In genomic region chr2:231957913-231958763, GRCh38 we compare ENCODE assay signal across 1 cellular context.
TF ChIP-seq lines count a peak whose summit lies in the region.

No MANE protein-coding gene starts in this region.

TF ChIP-seq in HepG2, 621 proteins besides CTCF, POLR2A, EP300 and RAD21 (continued from another document):
- TF ChIP-seq REST (IDR thresholded peaks at IDR 0.05; ENCODE audit: borderline replicate concordance in 1 of 2, low read depth in 1 of 2, low read length in 2 of 2) (0 out of 4 replicates have a peak, but pooled peaks of 1 of the 2 experiments have one; percentile 66), ARHGAP35 (CRISPR knock-in tag; IDR thresholded peaks at IDR 0.05; ENCODE audit: borderline replicate concordance) (no peak), CHD4 (IDR thresholded peaks at IDR 0.05; ENCODE audit: borderline replicate concordance, low read length) (no peak), ZSCAN29 (CRISPR knock-in tag; conservative IDR thresholded peaks at IDR 0.05) (no peak), SNAI1 (CRISPR knock-in tag; IDR thresholded peaks at IDR 0.05; ENCODE audit: borderline replicate concordance) (no peak), ZNF33A (CRISPR knock-in tag; IDR thresholded peaks at IDR 0.05; ENCODE audit: borderline replicate concordance) (no peak; the same call in 1 of the 2 replicates), ZNF354B (CRISPR knock-in tag; IDR thresholded peaks at IDR 0.05) (no peak), SOX13 (IDR thresholded peaks at IDR 0.05) (no peak), SOX13 (CRISPR knock-in tag; conservative IDR thresholded peaks at IDR 0.05 in 1 of 2, IDR thresholded peaks at IDR 0.05 in 1 of 2) (peak in 1 of 2 experiments; percentile 74; a peak in 2 of 4 replicates), ZNF484 (CRISPR knock-in tag; IDR thresholded peaks at IDR 0.05; ENCODE audit: borderline replicate concordance, low read depth) (no peak), TEF (CRISPR knock-in tag; IDR thresholded peaks at IDR 0.05) (no peak), HOXA3 (CRISPR knock-in tag; IDR thresholded peaks at IDR 0.05) (no peak; the same call in 1 of the 2 replicates), ZFP1 (CRISPR knock-in tag; IDR thresholded peaks at IDR 0.05) (0 out of 2 replicates have a peak, but pooled peaks have one; percentile 35), GPN1 (CRISPR knock-in tag; IDR thresholded peaks at IDR 0.05; ENCODE audit: borderline replicate concordance) (no peak), ZNF337 (CRISPR knock-in tag; IDR thresholded peaks at IDR 0.05; ENCODE audit: borderline replicate concordance, low read depth) (no peak), NR1H2 (CRISPR knock-in tag; IDR thresholded peaks at IDR 0.05; ENCODE audit: borderline replicate concordance, low read depth) (no peak), ATF7-NPFF (CRISPR knock-in tag; IDR thresholded peaks at IDR 0.05; ENCODE audit: low read depth) (no peak), GMEB1 (CRISPR knock-in tag; IDR thresholded peaks at IDR 0.05; ENCODE audit: borderline replicate concordance) (no peak), SRSF4 (IDR thresholded peaks at IDR 0.05; ENCODE audit: low read depth, low read length, poor library complexity, severe bottlenecking) (no peak), JARID2 (CRISPR knock-in tag; IDR thresholded peaks at IDR 0.05; ENCODE audit: insufficient replicate concordance) (no peak), SRSF9 (IDR thresholded peaks at IDR 0.05; ENCODE audit: borderline replicate concordance, insufficient read depth, low read depth, low read length, poor library complexity, severe bottlenecking) (no peak), TFE3 (CRISPR knock-in tag; IDR thresholded peaks at IDR 0.05) (no peak), ZNF569 (CRISPR knock-in tag; IDR thresholded peaks at IDR 0.05; ENCODE audit: borderline replicate concordance) (no peak), KMT2A (CRISPR knock-in tag; IDR thresholded peaks at IDR 0.05) (peak; percentile 41; the same call in 1 of the 2 replicates), ZNF737 (CRISPR knock-in tag; IDR thresholded peaks at IDR 0.05; ENCODE audit: borderline replicate concordance) (no peak), ZBED4 (CRISPR knock-in tag; IDR thresholded peaks at IDR 0.05; ENCODE audit: borderline replicate concordance) (no peak), HDAC1 (CRISPR knock-in tag; IDR thresholded peaks at IDR 0.05) (peak; percentile 80), ELF3 (CRISPR knock-in tag; IDR thresholded peaks at IDR 0.05) (0 out of 2 replicates have a peak, but pooled peaks have one; percentile 25), ZSCAN22 (CRISPR knock-in tag; IDR thresholded peaks at IDR 0.05) (no peak), CCDC6 (CRISPR knock-in tag; IDR thresholded peaks at IDR 0.05) (no peak; the same call in 1 of the 2 replicates), YY1 (IDR thresholded peaks at IDR 0.05; ENCODE audit: insufficient read depth, insufficient replicate concordance, low read depth, low read length) (no peak)
- TF ChIP-seq, protein P1, sequence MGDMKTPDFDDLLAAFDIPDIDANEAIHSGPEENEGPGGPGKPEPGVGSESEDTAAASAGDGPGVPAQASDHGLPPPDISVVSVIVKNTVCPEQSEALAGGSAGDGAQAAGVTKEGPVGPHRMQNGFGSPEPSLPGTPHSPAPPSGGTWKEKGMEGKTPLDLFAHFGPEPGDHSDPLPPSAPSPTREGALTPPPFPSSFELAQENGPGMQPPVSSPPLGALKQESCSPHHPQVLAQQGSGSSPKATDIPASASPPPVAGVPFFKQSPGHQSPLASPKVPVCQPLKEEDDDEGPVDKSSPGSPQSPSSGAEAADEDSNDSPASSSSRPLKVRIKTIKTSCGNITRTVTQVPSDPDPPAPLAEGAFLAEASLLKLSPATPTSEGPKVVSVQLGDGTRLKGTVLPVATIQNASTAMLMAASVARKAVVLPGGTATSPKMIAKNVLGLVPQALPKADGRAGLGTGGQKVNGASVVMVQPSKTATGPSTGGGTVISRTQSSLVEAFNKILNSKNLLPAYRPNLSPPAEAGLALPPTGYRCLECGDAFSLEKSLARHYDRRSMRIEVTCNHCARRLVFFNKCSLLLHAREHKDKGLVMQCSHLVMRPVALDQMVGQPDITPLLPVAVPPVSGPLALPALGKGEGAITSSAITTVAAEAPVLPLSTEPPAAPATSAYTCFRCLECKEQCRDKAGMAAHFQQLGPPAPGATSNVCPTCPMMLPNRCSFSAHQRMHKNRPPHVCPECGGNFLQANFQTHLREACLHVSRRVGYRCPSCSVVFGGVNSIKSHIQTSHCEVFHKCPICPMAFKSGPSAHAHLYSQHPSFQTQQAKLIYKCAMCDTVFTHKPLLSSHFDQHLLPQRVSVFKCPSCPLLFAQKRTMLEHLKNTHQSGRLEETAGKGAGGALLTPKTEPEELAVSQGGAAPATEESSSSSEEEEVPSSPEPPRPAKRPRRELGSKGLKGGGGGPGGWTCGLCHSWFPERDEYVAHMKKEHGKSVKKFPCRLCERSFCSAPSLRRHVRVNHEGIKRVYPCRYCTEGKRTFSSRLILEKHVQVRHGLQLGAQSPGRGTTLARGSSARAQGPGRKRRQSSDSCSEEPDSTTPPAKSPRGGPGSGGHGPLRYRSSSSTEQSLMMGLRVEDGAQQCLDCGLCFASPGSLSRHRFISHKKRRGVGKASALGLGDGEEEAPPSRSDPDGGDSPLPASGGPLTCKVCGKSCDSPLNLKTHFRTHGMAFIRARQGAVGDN (CRISPR knock-in tag; IDR thresholded peaks at IDR 0.05), result no peak
- TF ChIP-seq, protein P2, sequence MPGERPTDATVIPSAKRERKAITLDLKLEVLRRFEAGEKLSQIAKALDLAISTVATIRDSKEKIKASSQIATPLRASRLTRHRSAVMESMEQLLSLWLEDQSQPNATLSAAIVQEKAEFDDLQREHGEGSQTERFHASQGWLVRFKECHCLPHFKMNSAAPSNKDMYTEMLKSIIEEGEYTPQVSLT (CRISPR knock-in tag; IDR thresholded peaks at IDR 0.05; ENCODE audit: borderline replicate concordance, low read depth), result no peak
- TF ChIP-seq, protein P3, sequence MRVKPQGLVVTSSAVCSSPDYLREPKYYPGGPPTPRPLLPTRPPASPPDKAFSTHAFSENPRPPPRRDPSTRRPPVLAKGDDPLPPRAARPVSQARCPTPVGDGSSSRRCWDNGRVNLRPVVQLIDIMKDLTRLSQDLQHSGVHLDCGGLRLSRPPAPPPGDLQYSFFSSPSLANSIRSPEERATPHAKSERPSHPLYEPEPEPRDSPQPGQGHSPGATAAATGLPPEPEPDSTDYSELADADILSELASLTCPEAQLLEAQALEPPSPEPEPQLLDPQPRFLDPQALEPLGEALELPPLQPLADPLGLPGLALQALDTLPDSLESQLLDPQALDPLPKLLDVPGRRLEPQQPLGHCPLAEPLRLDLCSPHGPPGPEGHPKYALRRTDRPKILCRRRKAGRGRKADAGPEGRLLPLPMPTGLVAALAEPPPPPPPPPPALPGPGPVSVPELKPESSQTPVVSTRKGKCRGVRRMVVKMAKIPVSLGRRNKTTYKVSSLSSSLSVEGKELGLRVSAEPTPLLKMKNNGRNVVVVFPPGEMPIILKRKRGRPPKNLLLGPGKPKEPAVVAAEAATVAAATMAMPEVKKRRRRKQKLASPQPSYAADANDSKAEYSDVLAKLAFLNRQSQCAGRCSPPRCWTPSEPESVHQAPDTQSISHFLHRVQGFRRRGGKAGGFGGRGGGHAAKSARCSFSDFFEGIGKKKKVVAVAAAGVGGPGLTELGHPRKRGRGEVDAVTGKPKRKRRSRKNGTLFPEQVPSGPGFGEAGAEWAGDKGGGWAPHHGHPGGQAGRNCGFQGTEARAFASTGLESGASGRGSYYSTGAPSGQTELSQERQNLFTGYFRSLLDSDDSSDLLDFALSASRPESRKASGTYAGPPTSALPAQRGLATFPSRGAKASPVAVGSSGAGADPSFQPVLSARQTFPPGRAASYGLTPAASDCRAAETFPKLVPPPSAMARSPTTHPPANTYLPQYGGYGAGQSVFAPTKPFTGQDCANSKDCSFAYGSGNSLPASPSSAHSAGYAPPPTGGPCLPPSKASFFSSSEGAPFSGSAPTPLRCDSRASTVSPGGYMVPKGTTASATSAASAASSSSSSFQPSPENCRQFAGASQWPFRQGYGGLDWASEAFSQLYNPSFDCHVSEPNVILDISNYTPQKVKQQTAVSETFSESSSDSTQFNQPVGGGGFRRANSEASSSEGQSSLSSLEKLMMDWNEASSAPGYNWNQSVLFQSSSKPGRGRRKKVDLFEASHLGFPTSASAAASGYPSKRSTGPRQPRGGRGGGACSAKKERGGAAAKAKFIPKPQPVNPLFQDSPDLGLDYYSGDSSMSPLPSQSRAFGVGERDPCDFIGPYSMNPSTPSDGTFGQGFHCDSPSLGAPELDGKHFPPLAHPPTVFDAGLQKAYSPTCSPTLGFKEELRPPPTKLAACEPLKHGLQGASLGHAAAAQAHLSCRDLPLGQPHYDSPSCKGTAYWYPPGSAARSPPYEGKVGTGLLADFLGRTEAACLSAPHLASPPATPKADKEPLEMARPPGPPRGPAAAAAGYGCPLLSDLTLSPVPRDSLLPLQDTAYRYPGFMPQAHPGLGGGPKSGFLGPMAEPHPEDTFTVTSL (CRISPR knock-in tag; IDR thresholded peaks at IDR 0.05; ENCODE audit: borderline replicate concordance), result peak; percentile 40; the same call in 1 of the 2 replicates
